ENCODE assay signal across 2 cellular contexts in genomic region chr2:27175330-27175729, GRCh38.
TF ChIP-seq lines count a peak whose summit lies in the region.

No MANE protein-coding gene starts in this region.

TF ChIP-seq in GM23338, 12 proteins besides CTCF, POLR2A, EP300 and RAD21:
- TF ChIP-seq ZNF331 (CRISPR knock-in tag; IDR thresholded peaks at IDR 0.05; ENCODE audit: low read depth): no peak
- no peak for TF ChIP-seq CREB1 (CRISPR knock-in tag; IDR thresholded peaks at IDR 0.05; ENCODE audit: low read depth)
- no peak for TF ChIP-seq ZNF462 (CRISPR knock-in tag; IDR thresholded peaks at IDR 0.05)
- TF ChIP-seq, protein P1, sequence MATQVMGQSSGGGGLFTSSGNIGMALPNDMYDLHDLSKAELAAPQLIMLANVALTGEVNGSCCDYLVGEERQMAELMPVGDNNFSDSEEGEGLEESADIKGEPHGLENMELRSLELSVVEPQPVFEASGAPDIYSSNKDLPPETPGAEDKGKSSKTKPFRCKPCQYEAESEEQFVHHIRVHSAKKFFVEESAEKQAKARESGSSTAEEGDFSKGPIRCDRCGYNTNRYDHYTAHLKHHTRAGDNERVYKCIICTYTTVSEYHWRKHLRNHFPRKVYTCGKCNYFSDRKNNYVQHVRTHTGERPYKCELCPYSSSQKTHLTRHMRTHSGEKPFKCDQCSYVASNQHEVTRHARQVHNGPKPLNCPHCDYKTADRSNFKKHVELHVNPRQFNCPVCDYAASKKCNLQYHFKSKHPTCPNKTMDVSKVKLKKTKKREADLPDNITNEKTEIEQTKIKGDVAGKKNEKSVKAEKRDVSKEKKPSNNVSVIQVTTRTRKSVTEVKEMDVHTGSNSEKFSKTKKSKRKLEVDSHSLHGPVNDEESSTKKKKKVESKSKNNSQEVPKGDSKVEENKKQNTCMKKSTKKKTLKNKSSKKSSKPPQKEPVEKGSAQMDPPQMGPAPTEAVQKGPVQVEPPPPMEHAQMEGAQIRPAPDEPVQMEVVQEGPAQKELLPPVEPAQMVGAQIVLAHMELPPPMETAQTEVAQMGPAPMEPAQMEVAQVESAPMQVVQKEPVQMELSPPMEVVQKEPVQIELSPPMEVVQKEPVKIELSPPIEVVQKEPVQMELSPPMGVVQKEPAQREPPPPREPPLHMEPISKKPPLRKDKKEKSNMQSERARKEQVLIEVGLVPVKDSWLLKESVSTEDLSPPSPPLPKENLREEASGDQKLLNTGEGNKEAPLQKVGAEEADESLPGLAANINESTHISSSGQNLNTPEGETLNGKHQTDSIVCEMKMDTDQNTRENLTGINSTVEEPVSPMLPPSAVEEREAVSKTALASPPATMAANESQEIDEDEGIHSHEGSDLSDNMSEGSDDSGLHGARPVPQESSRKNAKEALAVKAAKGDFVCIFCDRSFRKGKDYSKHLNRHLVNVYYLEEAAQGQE (IDR thresholded peaks at IDR 0.05; ENCODE audit: unreplicated experiment): no peak
- TF ChIP-seq STAT1 (IDR thresholded peaks at IDR 0.05; ENCODE audit: unreplicated experiment): no peak
- no peak for TF ChIP-seq EZH2phosphoT487 (IDR thresholded peaks at IDR 0.05; ENCODE audit: unreplicated experiment)
- no peak for TF ChIP-seq EZH2 (IDR thresholded peaks at IDR 0.05; ENCODE audit: low read depth, unreplicated experiment)
- TF ChIP-seq JUNB (IDR thresholded peaks at IDR 0.05; ENCODE audit: unreplicated experiment): no peak
- no peak for TF ChIP-seq ZNF114 (CRISPR knock-in tag; IDR thresholded peaks at IDR 0.05)
- TF ChIP-seq NANOG (IDR thresholded peaks at IDR 0.05; ENCODE audit: borderline replicate concordance): no peak
- no peak for TF ChIP-seq ETS1 (IDR thresholded peaks at IDR 0.05)
- no peak for TF ChIP-seq POLR2AphosphoS5 (IDR thresholded peaks at IDR 0.05; ENCODE audit: low read depth)

TF ChIP-seq in H1, 55 proteins besides CTCF, POLR2A, EP300 and RAD21:
- TF ChIP-seq ZNF274 (IDR thresholded peaks at IDR 0.05; ENCODE audit: borderline replicate concordance, extremely low read depth, low read length) (no peak), TBP (IDR thresholded peaks at IDR 0.05; ENCODE audit: low read depth, low read length) (no peak), PHF8 (conservative IDR thresholded peaks at IDR 0.05; ENCODE audit: low read depth, low read length) (no peak), KDM1A (IDR thresholded peaks at IDR 0.05; ENCODE audit: borderline replicate concordance, low read length) (no peak), E2F6 (IDR thresholded peaks at IDR 0.05) (no peak), EZH2 (IDR thresholded peaks at IDR 0.05; ENCODE audit: low read depth, low read length, severe bottlenecking) (no peak), RFX5 (IDR thresholded peaks at IDR 0.05; ENCODE audit: borderline replicate concordance, low read depth, low read length) (no peak)
